17 cellular contexts compared by ENCODE assay signal in genomic region chr17:53896047-53896446, GRCh38.
"Had no signal": no experiment of that assay in that cellular context is flagged by ENCODE, and none has a peak within 500 bp of the region (broad histone marks: within the 10 kb centered on the region; RNA-seq: fewer than 3 reads in every experiment).

No MANE protein-coding gene starts in this region.

- H3K27ac ChIP-seq: gastrocnemius medialis, sigmoid colon, testis had no signal

- H3K9me3 ChIP-seq: gastrocnemius medialis, testis had no signal

- H3K4me3 Mint-ChIP-seq: activated CD8-positive, alpha-beta T cell treated with anti-CD3 and anti-CD28 coated beads, Interleukin-2, amount 10 ng/mL, durations not matched to agents 7 days and 5 days; activated naive CD8-positive, alpha-beta T cell treated with anti-CD3 and anti-CD28 coated beads, Interleukin-2, amount 10 ng/mL, durations not matched to agents 7 days and 5 days; memory B cell; natural killer cell treated with Interleukin-12 subunit alpha and Interleukin-12 subunit beta and Interleukin-15 and Interleukin-18, amount 100 ng/mL, for 72 hours; stimulated activated naive CD8-positive, alpha-beta T cell treated with anti-CD3 and anti-CD28 coated beads, Interleukin-15, amount 100 ng/mL, for 72 hours; WTC11 had no signal

- H3K4me3 ChIP-seq: gastrocnemius medialis, sigmoid colon, testis had no signal

- H3K36me3 ChIP-seq: gastrocnemius medialis, sigmoid colon had no signal

- H3K4me1 Mint-ChIP-seq: activated naive CD8-positive, alpha-beta T cell treated with anti-CD3 and anti-CD28 coated beads, Interleukin-2, amount 10 ng/mL, durations not matched to agents 7 days and 5 days; memory B cell; stimulated activated naive CD8-positive, alpha-beta T cell treated with anti-CD3 and anti-CD28 coated beads, Interleukin-15, amount 100 ng/mL, for 72 hours; WTC11 had no signal

- H3K27me3 ChIP-seq: gastrocnemius medialis, sigmoid colon, testis had no signal

- H3K4me1 ChIP-seq: gastrocnemius medialis, sigmoid colon, testis had no signal

- H3K27ac Mint-ChIP-seq: activated CD8-positive, alpha-beta T cell treated with anti-CD3 and anti-CD28 coated beads, Interleukin-2, amount 10 ng/mL, durations not matched to agents 7 days and 5 days; activated naive CD8-positive, alpha-beta T cell treated with anti-CD3 and anti-CD28 coated beads, Interleukin-2, amount 10 ng/mL, durations not matched to agents 7 days and 5 days; memory B cell; natural killer cell treated with Interleukin-12 subunit alpha and Interleukin-12 subunit beta and Interleukin-15 and Interleukin-18, amount 100 ng/mL, for 72 hours; stimulated activated naive CD8-positive, alpha-beta T cell treated with anti-CD3 and anti-CD28 coated beads, Interleukin-15, amount 100 ng/mL, for 72 hours; WTC11 had no signal

- DNase-seq: activated CD4-positive, alpha-beta T cell treated with anti-CD3 and anti-CD28 coated beads for 48 hours; activated CD8-positive, alpha-beta memory T cell treated with anti-CD3 and anti-CD28 coated beads, Interleukin-2, amount 50 U/mL, for 48 hours; activated CD8-positive, alpha-beta T cell treated with anti-CD3 and anti-CD28 coated beads, Interleukin-2, amount 10 ng/mL, durations not matched to agents 7 days and 5 days; activated naive CD8-positive, alpha-beta T cell treated with anti-CD3 and anti-CD28 coated beads, Interleukin-2, amount 10 ng/mL, durations not matched to agents 7 days and 5 days; anterior cingulate cortex; gastrocnemius medialis; islet precursor cell; sigmoid colon; stimulated activated CD4-positive, alpha-beta T cell treated with anti-CD3 and anti-CD28 coated beads, Interleukin-4, amount 100 ng/mL, for 1 hour; stimulated activated naive CD8-positive, alpha-beta T cell treated with anti-CD3 and anti-CD28 coated beads, Interleukin-15, amount 100 ng/mL, for 72 hours; testis had no signal

- H3K36me3 Mint-ChIP-seq: activated naive CD8-positive, alpha-beta T cell treated with anti-CD3 and anti-CD28 coated beads, Interleukin-2, amount 10 ng/mL, durations not matched to agents 7 days and 5 days; memory B cell; natural killer cell treated with Interleukin-12 subunit alpha and Interleukin-12 subunit beta and Interleukin-15 and Interleukin-18, amount 100 ng/mL, for 72 hours had no signal

- ATAC-seq: activated CD8-positive, alpha-beta T cell treated with anti-CD3 and anti-CD28 coated beads, Interleukin-2, amount 10 ng/mL, durations not matched to agents 7 days and 5 days; gastrocnemius medialis; left lobe of liver; natural killer cell treated with Interleukin-12 subunit alpha and Interleukin-12 subunit beta and Interleukin-15 and Interleukin-18, amount 100 ng/mL, for 72 hours; stimulated activated naive CD8-positive, alpha-beta T cell treated with anti-CD3 and anti-CD28 coated beads, Interleukin-15, amount 100 ng/mL, for 72 hours; WTC11 had no signal

- FAIRE-seq: bronchial epithelial cell, endothelial cell of umbilical vein had no signal

- H3K27me3 Mint-ChIP-seq: activated naive CD8-positive, alpha-beta T cell treated with anti-CD3 and anti-CD28 coated beads, Interleukin-2, amount 10 ng/mL, durations not matched to agents 7 days and 5 days; memory B cell; natural killer cell treated with Interleukin-12 subunit alpha and Interleukin-12 subunit beta and Interleukin-15 and Interleukin-18, amount 100 ng/mL, for 72 hours; stimulated activated naive CD8-positive, alpha-beta T cell treated with anti-CD3 and anti-CD28 coated beads, Interleukin-15, amount 100 ng/mL, for 72 hours had no signal
